ENCODE assay signal across 15 cellular contexts in genomic region chr7:156475666-156476065, GRCh38.
A peak's percentile ranks its signal among the peaks of the same experiment; 100 is the strongest.
DNase-seq lines count a peak whose midpoint lies in the region; ATAC-seq and TF ChIP-seq lines count a peak whose summit lies in the region.
"Had no signal": no experiment of that assay in that cellular context is flagged by ENCODE, and none has a peak within 500 bp of the region (broad histone marks: within the 10 kb centered on the region; RNA-seq: fewer than 3 reads in every experiment).

No MANE protein-coding gene starts in this region.

- H3K4me3 ChIP-seq in RWPE2 (ENCODE audit: severe bottlenecking) (no peak overlapping the region), H7 (ENCODE audit: insufficient read depth, low read depth, low read length) (no peak overlapping the region), Caco-2 (ENCODE audit: low read depth, low read length) (no peak overlapping the region)
- H3K4me3 ChIP-seq: coronary artery, heart right ventricle, skin epidermis had no signal

- H3K4me1 ChIP-seq in RWPE2 (ENCODE audit: insufficient read depth, poor library complexity, severe bottlenecking) (no peaks in the 10 kb centered on the region), Caco-2 (peaks cover 3% of the 10 kb centered on the region; the same call in 1 of the 2 replicates)
- H3K4me1 ChIP-seq: heart right ventricle had no signal

- H3K27me3 ChIP-seq in RWPE2 (ENCODE audit: insufficient read depth, poor library complexity, severe bottlenecking) (no peaks in the 10 kb centered on the region), H7 (ENCODE audit: control insufficient read depth, insufficient read depth, low read length) (no peaks in the 10 kb centered on the region), Caco-2 (replicated peaks; ENCODE audit: control insufficient read depth, insufficient read depth, low read length) (no peaks in the 10 kb centered on the region)

- H3K27ac Mint-ChIP-seq in Caco-2 (ENCODE audit: unreplicated experiment), result no peak overlapping the region
- H3K27ac Mint-ChIP-seq: activated CD4-positive, alpha-beta memory T cell treated with anti-CD3 and anti-CD28 coated beads for 36 hours; T-helper 17 cell had no signal

- DNase-seq in ELF-1 (ENCODE audit: low read depth, low spot score) (peak; percentile 15), RWPE2 (ENCODE audit: low spot score) (no peak), fibroblast of the conjunctiva (ENCODE audit: low read depth) (peak; percentile 9), posterior vena cava (ENCODE audit: low spot score) (peak; percentile 80), H7 (no peak), putamen (ENCODE audit: low spot score) (no peak), Caco-2 (no peak)
- DNase-seq: activated CD4-positive, alpha-beta memory T cell treated with anti-CD3 and anti-CD28 coated beads for 36 hours; activated naive CD4-positive, alpha-beta T cell; heart right ventricle; NCI-H2029; T-helper 17 cell had no signal

- no peak overlapping the region for H3K4me3 Mint-ChIP-seq in Caco-2 (ENCODE audit: unreplicated experiment)
- H3K4me3 Mint-ChIP-seq: activated CD4-positive, alpha-beta memory T cell treated with anti-CD3 and anti-CD28 coated beads for 36 hours; T-helper 17 cell had no signal

- H3K4me1 Mint-ChIP-seq in Caco-2 (ENCODE audit: low read depth, unreplicated experiment), result no peaks in the 10 kb centered on the region
- H3K4me1 Mint-ChIP-seq: T-helper 17 cell had no signal

- CTCF ChIA-PET in Caco-2 (lab: Charles Lee), result no interaction called here

- no peaks in the 10 kb centered on the region for H3K36me3 Mint-ChIP-seq in Caco-2 (ENCODE audit: insufficient read depth, unreplicated experiment)
- H3K36me3 Mint-ChIP-seq: activated CD4-positive, alpha-beta memory T cell treated with anti-CD3 and anti-CD28 coated beads for 36 hours had no signal

- H3K27me3 Mint-ChIP-seq in Caco-2 (ENCODE audit: insufficient read depth, unreplicated experiment), result no peaks in the 10 kb centered on the region

- POLR2A ChIA-PET in Caco-2 (lab: Charles Lee), result no interaction called here

- no TSS peak for BruUV-seq in Caco-2 (replicated peaks; lab: Mats Ljungman, UMichigan)

- intact Hi-C loops in posterior vena cava (cut with DNase I), result loop anchor here (10.0 kb wide), 2 partner anchors 661 to 671 kb away; partner anchors contain the start of gene SHH (in 1 of the 2)
- intact Hi-C loops in Caco-2 (cut with micrococcal nuclease; ENCODE audit: unreplicated experiment), result no loop called here

- TF ChIP-seq CTCF in RWPE2 (IDR thresholded peaks at IDR 0.05; ENCODE audit: poor library complexity, severe bottlenecking) (no peak), Caco-2 (IDR thresholded peaks at IDR 0.05; ENCODE audit: insufficient read depth in 1 of 2, low read depth in 1 of 2, low read length in 1 of 2, severe bottlenecking in 1 of 2, unreplicated experiment in 1 of 2) (no peak)

- ATAC-seq in RWPE2 (ENCODE audit: low read depth) (peak; percentile 52; the same call in 1 of the 3 replicates), GM21367 (IDR thresholded peaks at IDR 0.05; ENCODE audit: unreplicated experiment) (no peak)
- ATAC-seq: heart right ventricle, T-helper 17 cell had no signal

- no peaks in the 10 kb centered on the region for H3K36me3 ChIP-seq in RWPE2 (ENCODE audit: low read depth)
- no peaks in the 10 kb centered on the region for H3K36me3 ChIP-seq in H7 (replicated peaks; ENCODE audit: control insufficient read depth, insufficient read depth, low read length)
- no peaks in the 10 kb centered on the region; the same call in 1 of the 2 replicates for H3K36me3 ChIP-seq in Caco-2 (ENCODE audit: control insufficient read depth, insufficient read depth, low read length)
- H3K36me3 ChIP-seq: heart right ventricle had no signal

- H3K9me3 Mint-ChIP-seq in Caco-2 (ENCODE audit: unreplicated experiment), result no peaks in the 10 kb centered on the region
- H3K9me3 Mint-ChIP-seq: activated CD4-positive, alpha-beta memory T cell treated with anti-CD3 and anti-CD28 coated beads for 36 hours had no signal

- H3K27ac ChIP-seq in RWPE2 (ENCODE audit: poor library complexity, severe bottlenecking), result no peak overlapping the region
- H3K27ac ChIP-seq: coronary artery, heart right ventricle, skin epidermis had no signal

- H3K9me3 ChIP-seq in RWPE2 (ENCODE audit: severe bottlenecking), result no peaks in the 10 kb centered on the region
- peaks cover 6% of the 10 kb centered on the region for H3K9me3 ChIP-seq in Caco-2
- H3K9me3 ChIP-seq: heart right ventricle had no signal

Comparison
In these comparisons a context has a peak if more than half of its experiments do, and no peak if none do; other contexts are left out.
1. DNase-seq: peak in ELF-1 (single experiment), fibroblast of the conjunctiva (single experiment) and posterior vena cava (single experiment); none in RWPE2 (single experiment), H7 (single experiment), putamen (single experiment) and Caco-2 (0 of 2).